9 cellular contexts compared by ENCODE assay signal in genomic region chr17:74466111-74466784, GRCh38.
DNase-seq lines count a peak whose midpoint lies in the region; ATAC-seq and TF ChIP-seq lines count a peak whose summit lies in the region.
"Had no signal": no experiment of that assay in that cellular context is flagged by ENCODE, and none has a peak within 500 bp of the region (broad histone marks: within the 10 kb centered on the region; RNA-seq: fewer than 3 reads in every experiment).

Gene CD300A (plus strand): TSS chr17:74466634. CDS start chr17:74466704, 70 bp downstream.

- H3K4me1 Mint-ChIP-seq in activated naive CD4-positive, alpha-beta T cell treated with anti-CD3 and anti-CD28 coated beads, Interleukin-2, amount 10 ng/mL, durations not matched to agents 7 days and 5 days, result peaks cover 30% of the 10 kb centered on the region
- H3K4me1 Mint-ChIP-seq in memory B cell, result peaks cover 30% of the 10 kb centered on the region

- DNase-seq in stimulated activated CD4-positive, alpha-beta T cell treated with anti-CD3 and anti-CD28 coated beads, Interleukin-15, amount 100 ng/mL, for 24 hours, result peak; percentile 38
- no peak for DNase-seq in stimulated activated CD4-positive, alpha-beta T cell treated with anti-CD3 and anti-CD28 coated beads, Interleukin-1b, Interleukin-23, amount 100 ng/mL, for 48 hours
- peak; percentile 46 for DNase-seq in activated naive CD4-positive, alpha-beta T cell treated with anti-CD3 and anti-CD28 coated beads, Interleukin-2, amount 10 ng/mL, durations not matched to agents 7 days and 5 days
- DNase-seq in memory B cell (ENCODE audit: low spot score in 2 of 2) (peak in 1 of 2 donors; percentile 51), foreskin fibroblast (no peak), NCI-H2081 treated with DMSO at 0.1 percent for 48 hours (lab: John Stamatoyannopoulos, UW) (no peak), NCI-H748 treated with DMSO at 0.1 percent for 48 hours (lab: John Stamatoyannopoulos, UW) (no peak)
- no peak for DNase-seq in activated CD4-positive, CD25-positive, alpha-beta regulatory T cell (lab: John Stamatoyannopoulos, UW)

- H3K9me3 Mint-ChIP-seq in activated naive CD4-positive, alpha-beta T cell treated with anti-CD3 and anti-CD28 coated beads, Interleukin-2, amount 10 ng/mL, durations not matched to agents 7 days and 5 days, result no peaks in the 10 kb centered on the region
- H3K9me3 Mint-ChIP-seq in memory B cell, result no peaks in the 10 kb centered on the region

- H3K27me3 Mint-ChIP-seq in activated naive CD4-positive, alpha-beta T cell treated with anti-CD3 and anti-CD28 coated beads, Interleukin-2, amount 10 ng/mL, durations not matched to agents 7 days and 5 days, result peaks cover 19% of the 10 kb centered on the region
- no peaks in the 10 kb centered on the region for H3K27me3 Mint-ChIP-seq in memory B cell

- no peak within 1 kb of the TSS for H3K4me3 Mint-ChIP-seq in activated naive CD4-positive, alpha-beta T cell treated with anti-CD3 and anti-CD28 coated beads, Interleukin-2, amount 10 ng/mL, durations not matched to agents 7 days and 5 days
- H3K4me3 Mint-ChIP-seq in memory B cell, result no peak within 1 kb of the TSS

- no peak for TF ChIP-seq CTCF in foreskin fibroblast (IDR thresholded peaks at IDR 0.05; ENCODE audit: low read depth, low read length)

- ATAC-seq in memory B cell (ENCODE audit: low read depth), result peak; percentile 59
- ATAC-seq: gastrocnemius medialis had no signal

- H3K36me3 Mint-ChIP-seq in activated naive CD4-positive, alpha-beta T cell treated with anti-CD3 and anti-CD28 coated beads, Interleukin-2, amount 10 ng/mL, durations not matched to agents 7 days and 5 days, result peaks cover 16% of the 10 kb centered on the region
- H3K36me3 Mint-ChIP-seq in memory B cell, result peaks cover 8% of the 10 kb centered on the region

- peak within 1 kb of the TSS; percentile 89 for H3K27ac Mint-ChIP-seq in activated naive CD4-positive, alpha-beta T cell treated with anti-CD3 and anti-CD28 coated beads, Interleukin-2, amount 10 ng/mL, durations not matched to agents 7 days and 5 days
- peak within 1 kb of the TSS; percentile 60 for H3K27ac Mint-ChIP-seq in memory B cell

- CTCF ChIA-PET in activated naive CD4-positive, alpha-beta T cell treated with anti-CD3 and anti-CD28 coated beads, Interleukin-2, amount 10 ng/mL, durations not matched to agents 7 days and 5 days (lab: Charles Lee), result interaction anchor here (1.0 kb wide), 1 partner anchor 99 kb away, joined by 3 read pairs; no protein-coding TSS in a partner anchor

- no peak within 1 kb of the TSS for H3K4me3 ChIP-seq in foreskin fibroblast (ENCODE audit: low read depth in 1 of 2, low read length in 2 of 2)

Comparison
In these comparisons a context has a peak if more than half of its experiments do, and no peak if none do; other contexts are left out.
1. DNase-seq: peak in stimulated activated CD4-positive, alpha-beta T cell treated with anti-CD3 and anti-CD28 coated beads, Interleukin-15, amount 100 ng/mL, for 24 hours (single experiment) and activated naive CD4-positive, alpha-beta T cell treated with anti-CD3 and anti-CD28 coated beads, Interleukin-2, amount 10 ng/mL, durations not matched to agents 7 days and 5 days (single experiment); none in stimulated activated CD4-positive, alpha-beta T cell treated with anti-CD3 and anti-CD28 coated beads, Interleukin-1b, Interleukin-23, amount 100 ng/mL, for 48 hours (single experiment), foreskin fibroblast (0 of 2), NCI-H2081 treated with DMSO at 0.1 percent for 48 hours (single experiment), activated CD4-positive, CD25-positive, alpha-beta regulatory T cell (0 of 4) and NCI-H748 treated with DMSO at 0.1 percent for 48 hours (single experiment).